25 cellular contexts compared by ENCODE assay signal in genomic region chr3:185699927-185700326, GRCh38.
"Had no signal": no experiment of that assay in that cellular context is flagged by ENCODE, and none has a peak within 500 bp of the region (broad histone marks: within the 10 kb centered on the region; RNA-seq: fewer than 3 reads in every experiment).

No MANE protein-coding gene starts in this region.

- H3K4me1 ChIP-seq: gastroesophageal sphincter, thyroid gland had no signal

- H3K9ac ChIP-seq: parathyroid adenoma had no signal

- H3K36me3 ChIP-seq: gastroesophageal sphincter, heart right ventricle, left lung, lower lobe of right lung, neutrophil, right atrium auricular region, thyroid gland had no signal

- DNase-seq: dorsolateral prefrontal cortex; effector CD4-positive, alpha-beta T cell; foreskin keratinocyte; glutamatergic neuron; heart right ventricle; hippocampal formation; left cardiac atrium; left lung; lower lobe of right lung; mucosa of descending colon; naive B cell; stimulated activated CD4-positive, alpha-beta T cell treated with anti-CD3 and anti-CD28 coated beads, Interleukin-12 subunit alpha, Interleukin-12 subunit beta, amount 100 ng/mL, for 4 hours; stimulated activated CD4-positive, alpha-beta T cell treated with anti-CD3 and anti-CD28 coated beads, Interleukin-1b, Interleukin-23, amount 100 ng/mL, for 48 hours; stimulated activated CD4-positive, alpha-beta T cell treated with anti-CD3 and anti-CD28 coated beads, Interleukin-4, amount 100 ng/mL, for 1 hour; stimulated activated CD8-positive, alpha-beta memory T cell treated with anti-CD3 and anti-CD28 coated beads, Interleukin-4, amount 100 ng/mL, for 48 hours; stimulated activated naive CD4-positive, alpha-beta T cell; stimulated activated naive CD8-positive, alpha-beta T cell treated with anti-CD3 and anti-CD28 coated beads, Interleukin-15, amount 100 ng/mL, for 72 hours; thyroid gland; trophoblast cell had no signal

- H3K27me3 ChIP-seq: foreskin keratinocyte, heart right ventricle, left lung, neutrophil, right atrium auricular region, thyroid gland had no signal

- H3K4me2 ChIP-seq: smooth muscle cell had no signal

- H3K9me3 ChIP-seq: gastroesophageal sphincter, heart right ventricle, left lung, lower lobe of right lung, mucosa of descending colon, neutrophil, right atrium auricular region, thyroid gland had no signal

- H3K4me3 ChIP-seq: dorsolateral prefrontal cortex, gastroesophageal sphincter, heart right ventricle, left lung, lower lobe of right lung, mucosa of descending colon, right atrium auricular region, smooth muscle cell, thyroid gland had no signal

- H3K27ac ChIP-seq: dorsolateral prefrontal cortex, epithelial cell of prostate, foreskin keratinocyte, gastroesophageal sphincter, heart right ventricle, left lung, lower lobe of right lung, neutrophil, parathyroid adenoma, right atrium auricular region, thyroid gland had no signal
